8 cellular contexts compared by ENCODE assay signal in the genomic region with DNA sequence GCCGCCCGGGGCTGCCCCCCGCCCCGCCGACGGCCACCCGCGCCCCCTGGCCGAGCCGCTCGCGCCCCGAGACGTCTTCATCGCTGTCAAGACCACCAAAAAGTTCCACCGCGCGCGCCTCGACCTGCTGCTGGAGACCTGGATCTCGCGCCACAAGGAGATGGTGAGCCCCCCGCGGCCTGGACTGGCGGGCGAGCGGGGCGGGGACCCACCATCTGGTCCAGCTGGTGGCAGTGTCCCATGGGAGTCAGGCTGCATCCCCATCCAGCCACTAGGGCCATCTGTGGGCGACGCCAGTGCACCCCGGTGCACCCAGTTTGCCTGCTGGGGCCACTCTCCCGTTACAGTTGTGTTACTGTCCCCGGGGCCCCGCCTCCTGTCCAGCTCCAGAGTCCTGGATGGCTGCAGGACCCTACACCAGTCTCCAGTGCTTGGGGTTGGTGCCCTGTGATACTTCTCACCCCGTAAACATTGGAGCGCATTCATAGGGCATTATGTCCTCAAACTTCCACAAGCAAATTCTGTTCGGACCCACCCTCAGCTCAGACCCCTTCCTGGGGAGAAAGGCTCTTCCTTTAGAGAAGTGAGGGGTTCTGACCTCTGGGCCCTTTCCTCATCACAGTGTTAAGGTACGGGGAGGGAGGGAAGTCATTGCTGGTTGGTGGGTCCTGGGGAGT. TPM values are rescaled to one million over a fixed set of nuclear protein-coding genes. Genes with fewer than 3 reads are reported as not detected.
DNase-seq lines count a peak whose midpoint lies in the region; ATAC-seq and TF ChIP-seq lines count a peak whose summit lies in the region.

No MANE protein-coding gene starts in this region.

- H3K4me1 ChIP-seq in CD4-positive, alpha-beta memory T cell (ENCODE audit: insufficient read depth, low read length) = peaks cover 46% of the 10 kb centered on the region

- H3K4me1 Mint-ChIP-seq in CD4-positive, alpha-beta memory T cell = peaks cover 14 to 45% (median 27%) of the 10 kb centered on the region in 4 donors
- peaks cover 45% of the 10 kb centered on the region for H3K4me1 Mint-ChIP-seq in WTC11

- peak overlapping the region; percentile 93 to 98 for H3K4me3 ChIP-seq in CD4-positive, alpha-beta memory T cell (ENCODE audit: low read length in 2 of 2)
- H3K4me3 ChIP-seq in foreskin fibroblast (ENCODE audit: low read depth in 1 of 2, low read length in 2 of 2) = peak overlapping the region; percentile 56 to 64

- H3K9me3 Mint-ChIP-seq in CD4-positive, alpha-beta memory T cell = no peaks in the 10 kb centered on the region
- H3K9me3 Mint-ChIP-seq in WTC11 = no peaks in the 10 kb centered on the region

- no peak for TF ChIP-seq CTCF in WTC11 (IDR thresholded peaks at IDR 0.05)
- TF ChIP-seq CTCF in foreskin fibroblast (IDR thresholded peaks at IDR 0.05; ENCODE audit: low read depth, low read length) = no peak

- peak in 1 of 5 donors; percentile 58 for DNase-seq in CD4-positive, alpha-beta memory T cell
- DNase-seq in HEK293T (ENCODE audit: extremely low spot score) = peak; percentile 26
- DNase-seq in WTC11 (ENCODE audit: low spot score) = no peak
- peak in 1 of 2 donors; percentile 50 for DNase-seq in foreskin fibroblast
- DNase-seq in retina = peak; percentile 71
- DNase-seq in left lobe of liver (ENCODE audit: low spot score) = no peak

- H3K36me3 ChIP-seq in CD4-positive, alpha-beta memory T cell (ENCODE audit: insufficient read depth, low read length) = peaks cover 3% of the 10 kb centered on the region

- H3K27ac Mint-ChIP-seq in CD4-positive, alpha-beta memory T cell = peak overlapping the region; percentile 89 to 99 (median 92)
- no peak overlapping the region for H3K27ac Mint-ChIP-seq in WTC11

- no peaks in the 10 kb centered on the region for H3K9me3 ChIP-seq in CD4-positive, alpha-beta memory T cell (ENCODE audit: control insufficient read depth in 1 of 2, low read length in 2 of 2)

- peak overlapping the region; percentile 97 to 99 (median 98) for H3K4me3 Mint-ChIP-seq in CD4-positive, alpha-beta memory T cell
- H3K4me3 Mint-ChIP-seq in WTC11 = peak overlapping the region; percentile 85

- CTCF ChIA-PET in CD4-positive, alpha-beta memory T cell (lab: Charles Lee; ENCODE audit: partially characterized antibody) = interaction anchor here (1.4 kb wide), 2 partner anchors 10 kb away, joined by 3 read pairs; no protein-coding TSS in a partner anchor
- CTCF ChIA-PET in HEK293T (lab: Yijun Ruan, JAX) = no interaction called here
- CTCF ChIA-PET in WTC11 (lab: Charles Lee) = interaction anchor here (0.6 to 1.2 kb wide), 4 partner anchors 42 to 89 kb away, joined by 3 to 6 read pairs (median 3); no protein-coding TSS in a partner anchor

- peaks cover 18 to 26% of the 10 kb centered on the region in 2 donors for H3K36me3 Mint-ChIP-seq in CD4-positive, alpha-beta memory T cell
- H3K36me3 Mint-ChIP-seq in WTC11 = no peaks in the 10 kb centered on the region

- POLR2A ChIA-PET in CD4-positive, alpha-beta memory T cell (lab: Charles Lee; ENCODE audit: partially characterized antibody) = interaction anchor here (0.8 to 15.7 kb wide), 15 partner anchors 9 to 1598 kb away, joined by 3 to 511 read pairs (median 3); a partner anchor contains a TSS
- POLR2A ChIA-PET in HEK293T (lab: Yijun Ruan, JAX) (interaction anchor here (0.6 to 0.7 kb wide), 2 partner anchors 10 to 19 kb away, joined by 3 read pairs; no protein-coding TSS in a partner anchor), WTC11 (lab: Charles Lee) (interaction anchor here (1.0 kb wide), 1 partner anchor 190 kb away, joined by 3 read pairs; no protein-coding TSS in a partner anchor)

- H3K27ac ChIP-seq in CD4-positive, alpha-beta memory T cell (ENCODE audit: low read depth, low read length) = peak overlapping the region; percentile 80

- ATAC-seq in WTC11 (no peak), left lobe of liver (no peak), GM19324 (IDR thresholded peaks at IDR 0.05; ENCODE audit: low FRiP score, unreplicated experiment) (no peak), GM18517 (IDR thresholded peaks at IDR 0.05; ENCODE audit: unreplicated experiment) (no peak)

- no peaks in the 10 kb centered on the region for H3K27me3 ChIP-seq in CD4-positive, alpha-beta memory T cell (ENCODE audit: insufficient read depth, low read length)

- intact Hi-C loops in CD4-positive, alpha-beta memory T cell (cut with micrococcal nuclease) = loop anchor here (5.0 kb wide), 1 partner anchor 43 kb away; a partner anchor contains a TSS

- H3K27me3 Mint-ChIP-seq in CD4-positive, alpha-beta memory T cell = no peaks in the 10 kb centered on the region
- H3K27me3 Mint-ChIP-seq in WTC11 (ENCODE audit: low read depth) = peaks cover 24% of the 10 kb centered on the region

TF ChIP-seq in HEK293T, 16 proteins besides CTCF, POLR2A, EP300 and RAD21:
- TF ChIP-seq HDGF (IDR thresholded peaks at IDR 0.05; ENCODE audit: borderline replicate concordance) (0 out of 2 replicates have a peak, but pooled peaks have one; percentile 62), ZNF384 (IDR thresholded peaks at IDR 0.05) (no peak), FOXM1 (IDR thresholded peaks at IDR 0.05; ENCODE audit: borderline replicate concordance) (no peak)
TF ChIP-seq in HEK293T: peak in this region for 1.

TF ChIP-seq in WTC11, 78 proteins besides CTCF, POLR2A, EP300 and RAD21:
- TF ChIP-seq, protein P1, sequence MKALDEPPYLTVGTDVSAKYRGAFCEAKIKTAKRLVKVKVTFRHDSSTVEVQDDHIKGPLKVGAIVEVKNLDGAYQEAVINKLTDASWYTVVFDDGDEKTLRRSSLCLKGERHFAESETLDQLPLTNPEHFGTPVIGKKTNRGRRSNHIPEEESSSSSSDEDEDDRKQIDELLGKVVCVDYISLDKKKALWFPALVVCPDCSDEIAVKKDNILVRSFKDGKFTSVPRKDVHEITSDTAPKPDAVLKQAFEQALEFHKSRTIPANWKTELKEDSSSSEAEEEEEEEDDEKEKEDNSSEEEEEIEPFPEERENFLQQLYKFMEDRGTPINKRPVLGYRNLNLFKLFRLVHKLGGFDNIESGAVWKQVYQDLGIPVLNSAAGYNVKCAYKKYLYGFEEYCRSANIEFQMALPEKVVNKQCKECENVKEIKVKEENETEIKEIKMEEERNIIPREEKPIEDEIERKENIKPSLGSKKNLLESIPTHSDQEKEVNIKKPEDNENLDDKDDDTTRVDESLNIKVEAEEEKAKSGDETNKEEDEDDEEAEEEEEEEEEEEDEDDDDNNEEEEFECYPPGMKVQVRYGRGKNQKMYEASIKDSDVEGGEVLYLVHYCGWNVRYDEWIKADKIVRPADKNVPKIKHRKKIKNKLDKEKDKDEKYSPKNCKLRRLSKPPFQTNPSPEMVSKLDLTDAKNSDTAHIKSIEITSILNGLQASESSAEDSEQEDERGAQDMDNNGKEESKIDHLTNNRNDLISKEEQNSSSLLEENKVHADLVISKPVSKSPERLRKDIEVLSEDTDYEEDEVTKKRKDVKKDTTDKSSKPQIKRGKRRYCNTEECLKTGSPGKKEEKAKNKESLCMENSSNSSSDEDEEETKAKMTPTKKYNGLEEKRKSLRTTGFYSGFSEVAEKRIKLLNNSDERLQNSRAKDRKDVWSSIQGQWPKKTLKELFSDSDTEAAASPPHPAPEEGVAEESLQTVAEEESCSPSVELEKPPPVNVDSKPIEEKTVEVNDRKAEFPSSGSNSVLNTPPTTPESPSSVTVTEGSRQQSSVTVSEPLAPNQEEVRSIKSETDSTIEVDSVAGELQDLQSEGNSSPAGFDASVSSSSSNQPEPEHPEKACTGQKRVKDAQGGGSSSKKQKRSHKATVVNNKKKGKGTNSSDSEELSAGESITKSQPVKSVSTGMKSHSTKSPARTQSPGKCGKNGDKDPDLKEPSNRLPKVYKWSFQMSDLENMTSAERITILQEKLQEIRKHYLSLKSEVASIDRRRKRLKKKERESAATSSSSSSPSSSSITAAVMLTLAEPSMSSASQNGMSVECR (CRISPR knock-in tag; IDR thresholded peaks at IDR 0.05; ENCODE audit: borderline replicate concordance) = peak; percentile 33; the same call in 1 of the 2 replicates
- TF ChIP-seq SP1 (CRISPR knock-in tag; conservative IDR thresholded peaks at IDR 0.05) = no peak
- TF ChIP-seq ETV6 (CRISPR knock-in tag; IDR thresholded peaks at IDR 0.05) = 0 out of 2 replicates have a peak, but pooled peaks have one; percentile 44

RNA-seq across cellular contexts. Expression of a gene that starts 0.7 kb away (rescaled TPM):
- 100 to 1,000 TPM; 125 to 127 TPM for total RNA-seq in CD4-positive, alpha-beta memory T cell
- polyA plus RNA-seq in CD4-positive, alpha-beta memory T cell = 1 to 10 TPM in 1 of 2 donors, under 1 TPM in 1; 0.09 to 4.1 TPM
- total RNA-seq in WTC11 (2021) = 24.1 to 29.4 TPM (median 26.5 TPM) in 3 replicates
- total RNA-seq in left lobe of liver = 1.2 TPM

RNA-seq across cellular contexts. Expression of a gene that starts 35.1 kb away (rescaled TPM):
- total RNA-seq in CD4-positive, alpha-beta memory T cell = 10 to 100 TPM; 37.0 to 41.4 TPM
- polyA plus RNA-seq in CD4-positive, alpha-beta memory T cell = 10 to 100 TPM; 24.2 to 42.4 TPM
- total RNA-seq in WTC11 (2021) (44.0 to 50.0 TPM (median 46.1 TPM) in 3 replicates), left lobe of liver (15.6 TPM)

RNA-seq across cellular contexts. Expression of a gene that starts 38.5 kb away (rescaled TPM):
- total RNA-seq in CD4-positive, alpha-beta memory T cell = 1 to 10 TPM; 8.2 to 9.4 TPM
- polyA plus RNA-seq in CD4-positive, alpha-beta memory T cell = 1 to 10 TPM in 1 of 2 donors, under 1 TPM in 1; 0.81 to 3.7 TPM
- total RNA-seq in WTC11 (2021) (4.4 to 4.7 TPM (median 4.6 TPM) in 3 replicates), left lobe of liver (5.7 TPM)

RNA-seq across cellular contexts. Expression of a gene that starts 44.1 kb away (rescaled TPM):
- total RNA-seq in CD4-positive, alpha-beta memory T cell = not detected
- not detected for polyA plus RNA-seq in CD4-positive, alpha-beta memory T cell
- total RNA-seq in WTC11 (2021) (not detected in 3 replicates), left lobe of liver (not detected)

Comparison
In these comparisons a context has a peak if more than half of its experiments do, and no peak if none do; other contexts are left out.
1. DNase-seq: peak in HEK293T (single experiment) and retina (single experiment); none in WTC11 (single experiment) and left lobe of liver (single experiment).
2. RNA of a gene that starts 0.7 kb away (total RNA-seq): 125 to 127 TPM in CD4-positive, alpha-beta memory T cell and 24.1 to 29.4 TPM in WTC11; 1.2 TPM in left lobe of liver (single experiment); every median in the first group is over 10 times any median in the second.